Comparison of ENCODE assay signal across 9 cellular contexts in the genomic region with DNA sequence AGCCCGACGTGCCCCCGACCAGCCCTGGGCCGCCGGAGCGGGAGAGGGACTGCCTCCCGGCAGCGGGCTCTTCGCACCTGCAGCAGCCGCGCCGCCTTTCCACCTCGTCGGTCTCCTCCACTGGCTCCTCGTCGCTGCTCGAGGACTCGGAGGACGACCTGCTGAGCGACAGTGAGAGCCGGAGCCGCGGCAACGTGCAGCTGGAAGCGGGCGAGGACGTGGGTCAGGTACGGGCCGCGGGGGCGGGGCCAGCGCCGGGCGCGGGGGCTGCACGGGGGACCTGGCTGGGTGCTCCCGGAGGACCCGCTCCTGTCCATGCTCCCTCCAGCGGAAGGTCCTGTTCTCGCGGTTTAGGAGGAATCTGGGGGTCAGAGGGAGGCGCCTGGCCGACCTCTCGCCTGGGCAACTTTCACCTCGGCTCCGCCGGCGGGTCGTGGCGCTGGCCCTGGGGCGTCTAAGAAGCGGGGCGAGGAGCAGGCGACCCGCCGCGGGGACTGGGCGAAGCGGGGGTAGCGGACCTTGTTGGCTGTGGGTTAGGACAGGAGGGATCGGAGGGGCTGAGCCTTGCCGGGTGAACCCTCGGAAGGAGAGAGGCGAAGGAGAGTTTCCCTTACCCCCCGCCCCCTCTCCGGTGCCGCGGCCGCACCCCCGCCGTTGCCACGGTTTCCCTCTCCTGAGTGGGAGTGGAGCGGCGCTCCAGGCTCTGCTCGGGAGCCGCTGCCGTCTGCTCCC. TPM values are rescaled to one million over a fixed set of nuclear protein-coding genes. Genes with fewer than 3 reads are reported as not detected.
DNase-seq lines count a peak whose midpoint lies in the region; ATAC-seq and TF ChIP-seq lines count a peak whose summit lies in the region.
"Had no signal": no experiment of that assay in that cellular context is flagged by ENCODE, and none has a peak within 500 bp of the region (broad histone marks: within the 10 kb centered on the region; RNA-seq: fewer than 3 reads in every experiment).

No MANE protein-coding gene starts in this region.

- H3K36me3 ChIP-seq in Panc1 (ENCODE audit: control insufficient read depth, insufficient read depth, low read length), result no peaks in the 10 kb centered on the region
- H3K36me3 ChIP-seq in mesenchymal stem cell (ENCODE audit: control insufficient read depth in 1 of 2, insufficient read depth in 2 of 2, low read depth in 1 of 2, low read length in 2 of 2), result no peaks in the 10 kb centered on the region
- H3K36me3 ChIP-seq in thyroid gland, result no peaks in the 10 kb centered on the region

- TF ChIP-seq CTCF in Panc1 (IDR thresholded peaks at IDR 0.05) (no peak), brain (conservative IDR thresholded peaks at IDR 0.05) (no peak), thyroid gland (IDR thresholded peaks at IDR 0.05) (no peak)

- H2BK12ac ChIP-seq in mesenchymal stem cell (ENCODE audit: low read length in 2 of 2), result peak overlapping the region in 1 of 2 experiments; percentile 6

- H3K36me3 Mint-ChIP-seq in brain, result no peaks in the 10 kb centered on the region

- peak; percentile 53 for DNase-seq in activated CD4-positive, CD25-positive, alpha-beta regulatory T cell treated with anti-CD3 and anti-CD28 coated beads, Interleukin-2, amount 50 U/mL, for 72 hours
- DNase-seq in Panc1 (ENCODE audit: low read depth, low spot score) (no peak), mesenchymal stem cell (no peak), thyroid gland (peak; percentile 36 to 37)
- DNase-seq in central memory CD4-positive, alpha-beta T cell, result no peak

- peaks cover 13% of the 10 kb centered on the region for H3K4me1 Mint-ChIP-seq in brain

- no peak overlapping the region for H2BK5ac ChIP-seq in mesenchymal stem cell (ENCODE audit: low read depth, low read length, poor library complexity, severe bottlenecking)

- CTCF ChIA-PET in Panc1 (lab: Charles Lee), result interaction anchor here (0.6 kb wide), 1 partner anchor 30 kb away, joined by 3 read pairs; no protein-coding TSS in a partner anchor

- H2BK120ac ChIP-seq in mesenchymal stem cell (ENCODE audit: low read depth, low read length), result no peak overlapping the region

- H3K4ac ChIP-seq in mesenchymal stem cell (ENCODE audit: low read depth in 1 of 2, low read length in 2 of 2), result no peak overlapping the region

- no peak overlapping the region for H3K23ac ChIP-seq in mesenchymal stem cell (ENCODE audit: low read length in 2 of 2)

- H3K27ac ChIP-seq in Panc1 (ENCODE audit: low read length), result no peak overlapping the region
- no peak overlapping the region for H3K27ac ChIP-seq in mesenchymal stem cell (ENCODE audit: low read length, poor library complexity, severe bottlenecking)
- H3K27ac ChIP-seq in thyroid gland, result no peak overlapping the region
- H3K27ac ChIP-seq: epithelial cell of prostate had no signal

- no peak overlapping the region for H3K27ac Mint-ChIP-seq in brain

- peak overlapping the region; percentile 86 for H3K4me2 ChIP-seq in mesenchymal stem cell (ENCODE audit: low read length, poor library complexity, severe bottlenecking)

- no peak overlapping the region for H4K8ac ChIP-seq in mesenchymal stem cell (ENCODE audit: low read length)

- H3K9me3 Mint-ChIP-seq in brain, result peaks cover 0 to 4% (median 0%) of the 10 kb centered on the region in 5 experiments

- BruUV-seq in Panc1 (replicated peaks; lab: Mats Ljungman, UMichigan), result no TSS peak

- no peak overlapping the region for H4K91ac ChIP-seq in mesenchymal stem cell (ENCODE audit: low read length)

- in situ Hi-C loops in Panc1 (cut with HindIII; ENCODE audit: low pct_unique_long_range_greater_than_20kb, low sequenced_read_pairs), result no loop called here

- no peak overlapping the region for H3K9ac ChIP-seq in mesenchymal stem cell (ENCODE audit: low read length)

- peaks cover 67% of the 10 kb centered on the region for H3K27me3 Mint-ChIP-seq in brain

- no peak for ATAC-seq in activated CD4-positive, CD25-positive, alpha-beta regulatory T cell treated with anti-CD3 and anti-CD28 coated beads, Interleukin-2, amount 50 U/mL, for 24 hours
- ATAC-seq in HG02884 (IDR thresholded peaks at IDR 0.05; ENCODE audit: unreplicated experiment) (peak; percentile 7), Panc1 (peak; percentile 55)

- H3K4me3 ChIP-seq in Panc1 (ENCODE audit: low read depth in 2 of 2, low read length in 2 of 2) (peak overlapping the region; percentile 62 to 65), mesenchymal stem cell (ENCODE audit: insufficient read depth in 1 of 2, low read depth in 1 of 2, low read length in 2 of 2) (peak overlapping the region; percentile 45 to 76), thyroid gland (replicated peaks in 1 of 3) (peak overlapping the region in 1 of 3 donors; percentile 50)

- H3K4me3 Mint-ChIP-seq in brain, result peak overlapping the region; percentile 54 to 78 (median 69)

- POLR2A ChIA-PET in Panc1 (lab: Charles Lee), result interaction anchor here (0.6 kb wide), 1 partner anchor 126 kb away, joined by 8 read pairs; no protein-coding TSS in a partner anchor

- H2BK15ac ChIP-seq in mesenchymal stem cell (ENCODE audit: low read depth, poor library complexity, severe bottlenecking), result no peak overlapping the region

- no peak for TF ChIP-seq POLR2A in thyroid gland (IDR thresholded peaks at IDR 0.05)

- H3K4me1 ChIP-seq in Panc1 (ENCODE audit: control insufficient read depth, insufficient read depth, low read length), result 0 out of 2 replicates have a peak, but pooled peaks cover 5% of the 10 kb centered on the region
- peaks cover 48% of the 10 kb centered on the region for H3K4me1 ChIP-seq in mesenchymal stem cell (ENCODE audit: control insufficient read depth, insufficient read depth, low read depth, low read length)
- peaks cover 26 to 29% of the 10 kb centered on the region in 2 donors for H3K4me1 ChIP-seq in thyroid gland

- peak overlapping the region in 1 of 2 experiments; percentile 37 for H3K18ac ChIP-seq in mesenchymal stem cell (ENCODE audit: low read depth in 1 of 2, low read length in 2 of 2)

- H3K9me3 ChIP-seq in Panc1 (ENCODE audit: control insufficient read depth, insufficient read depth, low read depth, low read length) (no peaks in the 10 kb centered on the region), mesenchymal stem cell (ENCODE audit: control insufficient read depth, low read length) (no peaks in the 10 kb centered on the region), thyroid gland (no peaks in the 10 kb centered on the region)

- intact Hi-C loops in Panc1 (cut with micrococcal nuclease; ENCODE audit: unreplicated experiment), result no loop called here
- intact Hi-C loops in thyroid gland (cut with DNase I), result no loop called here

- H3K79me1 ChIP-seq in mesenchymal stem cell (replicated peaks; ENCODE audit: low read length, poor library complexity, severe bottlenecking), result no peaks in the 10 kb centered on the region

- H2AFZ ChIP-seq in mesenchymal stem cell (ENCODE audit: low read depth, low read length), result no peak overlapping the region

- H3K27me3 ChIP-seq in Panc1 (ENCODE audit: control insufficient read depth, insufficient read depth, low read length) (no peaks in the 10 kb centered on the region), mesenchymal stem cell (ENCODE audit: control insufficient read depth in 1 of 2, insufficient read depth in 1 of 2, low read length in 2 of 2) (peaks cover 11 to 63% of the 10 kb centered on the region in 2 experiments), thyroid gland (peaks cover 4% of the 10 kb centered on the region)

- H3K14ac ChIP-seq in mesenchymal stem cell (ENCODE audit: low read length in 2 of 2), result no peak overlapping the region

- no peak overlapping the region for H2AK5ac ChIP-seq in mesenchymal stem cell (ENCODE audit: low read length, severe bottlenecking)

- WGBS in mesenchymal stem cell, result 2% methylated on average over 44 of the region's 77 CpGs
- 0% methylated on average over 3 to 7 of the region's 77 CpGs for WGBS in thyroid gland, 2 donors

RNA-seq across cellular contexts. Expression of a gene that starts 0.7 kb away (rescaled TPM):
- total RNA-seq in Panc1 (2021; ENCODE audit: unreplicated experiment), result 6.3 TPM
- polyA plus RNA-seq in Panc1 (2012; ENCODE audit: insufficient read length), result 8.7 TPM
- 17.4 TPM for polyA plus RNA-seq in brain (ENCODE audit: insufficient read depth, low read depth, low replicate concordance)
- polyA plus RNA-seq in mesenchymal stem cell (2013, experiment 1 of 2), result 0.37 TPM
- polyA plus RNA-seq in mesenchymal stem cell (2013, experiment 2 of 2), result 0.33 TPM
- 1 to 10 TPM in 1 of 4 donors, under 1 TPM in 1, not detected in 2; 0.83 to 1.5 TPM for total RNA-seq in thyroid gland

RNA-seq across cellular contexts. Expression of a gene that starts 19.3 kb away (rescaled TPM):
- total RNA-seq in Panc1 (2021; ENCODE audit: unreplicated experiment), result not detected
- not detected for polyA plus RNA-seq in Panc1 (2012; ENCODE audit: insufficient read length)
- polyA plus RNA-seq in brain (ENCODE audit: insufficient read depth, low read depth, low replicate concordance), result 2.4 TPM
- 0.26 TPM for polyA plus RNA-seq in mesenchymal stem cell (2013, experiment 1 of 2)
- 0.22 TPM for polyA plus RNA-seq in mesenchymal stem cell (2013, experiment 2 of 2)
- total RNA-seq in thyroid gland, result under 1 TPM in 3 of 4 donors, not detected in 1; 0.13 to 0.79 (median 0.22) TPM

RNA-seq across cellular contexts. Expression of a gene that starts 49.7 kb away (rescaled TPM):
- total RNA-seq in Panc1 (2021; ENCODE audit: unreplicated experiment) (53.5 TPM), thyroid gland (10 to 100 TPM; 11.3 to 31.8 (median 19.0) TPM)
- 36.6 TPM for polyA plus RNA-seq in Panc1 (2012; ENCODE audit: insufficient read length)
- polyA plus RNA-seq in brain (ENCODE audit: insufficient read depth, low read depth, low replicate concordance), result 22.6 TPM
- 17.6 TPM for polyA plus RNA-seq in mesenchymal stem cell (2013, experiment 1 of 2)
- polyA plus RNA-seq in mesenchymal stem cell (2013, experiment 2 of 2), result 15.0 TPM

Comparison
In these comparisons a context has a peak if more than half of its experiments do, and no peak if none do; other contexts are left out.
1. DNase-seq: peak in activated CD4-positive, CD25-positive, alpha-beta regulatory T cell treated with anti-CD3 and anti-CD28 coated beads, Interleukin-2, amount 50 U/mL, for 72 hours (single experiment) and thyroid gland (2 of 2); none in Panc1 (single experiment), mesenchymal stem cell (single experiment) and central memory CD4-positive, alpha-beta T cell (single experiment).
2. ATAC-seq: peak in HG02884 (single experiment) and Panc1 (single experiment); none in activated CD4-positive, CD25-positive, alpha-beta regulatory T cell treated with anti-CD3 and anti-CD28 coated beads, Interleukin-2, amount 50 U/mL, for 24 hours (0 of 2).